Comparison of ENCODE assay signal across 1 cellular context in the genomic region with DNA sequence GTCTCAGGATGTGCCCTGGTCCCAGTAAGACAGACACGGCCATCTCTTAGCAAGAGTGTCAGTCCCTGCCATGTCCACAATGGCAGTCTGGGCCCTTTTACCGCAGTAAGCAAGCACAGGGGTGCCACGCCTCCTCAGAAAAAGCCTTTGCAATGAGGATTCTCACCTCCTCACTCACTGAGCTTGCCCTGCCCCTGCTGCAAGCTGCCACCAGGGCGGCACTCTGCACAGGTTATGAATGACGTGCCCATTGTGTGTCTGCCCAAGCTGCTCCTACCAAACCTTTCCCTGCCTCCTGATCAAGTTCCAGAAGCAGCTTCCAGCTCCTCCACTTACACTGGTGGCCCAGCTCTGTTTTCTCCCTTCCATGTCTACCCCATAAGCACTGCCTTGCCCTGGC.
TF ChIP-seq lines count a peak whose summit lies in the region.

No MANE protein-coding gene starts in this region.

TF ChIP-seq in SK-N-SH, 30 proteins besides CTCF, POLR2A, EP300 and RAD21 (continued from another document):
- no peak for TF ChIP-seq CHD2 (IDR thresholded peaks at IDR 0.05; ENCODE audit: low read length, partially characterized antibody)
